In the genomic region with DNA sequence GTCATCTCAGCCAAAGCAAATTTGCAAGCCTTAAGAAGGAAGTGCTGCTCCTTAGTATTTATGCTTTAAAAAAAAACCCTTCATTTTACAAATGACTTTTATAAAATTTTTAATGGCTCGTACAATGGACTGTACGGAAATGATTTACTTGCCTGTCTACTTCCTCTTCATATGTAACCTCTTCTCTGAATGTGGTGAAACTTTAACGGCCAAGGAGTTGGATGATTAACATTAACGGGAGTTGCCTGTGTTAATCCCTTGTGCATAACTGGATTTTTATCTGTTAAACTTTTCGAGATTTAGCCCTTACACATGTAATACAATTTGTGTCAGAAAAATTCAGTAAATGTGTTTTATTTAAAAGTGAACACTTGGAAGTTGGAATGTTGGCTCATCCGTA, we compare ENCODE assay signal across 30 cellular contexts.
"Had no signal": no experiment of that assay in that cellular context is flagged by ENCODE, and none has a peak within 500 bp of the region (broad histone marks: within the 10 kb centered on the region; RNA-seq: fewer than 3 reads in every experiment).

No MANE protein-coding gene starts in this region.

- H3K4me3 ChIP-seq: dorsolateral prefrontal cortex, esophagus muscularis mucosa, gastroesophageal sphincter, heart right ventricle, left lung, prostate gland, sigmoid colon, spleen, testis, tibial nerve, upper lobe of left lung had no signal

- H3K27ac ChIP-seq: dorsolateral prefrontal cortex, esophagus muscularis mucosa, foreskin keratinocyte, gastroesophageal sphincter, heart right ventricle, left lung, prostate gland, sigmoid colon, spleen, testis, tibial nerve, upper lobe of left lung had no signal

- DNase-seq: cerebellar nuclear complex; dorsolateral prefrontal cortex; effector CD8-positive, alpha-beta T cell; endodermal cell; foreskin keratinocyte; glutamatergic neuron; heart right ventricle; hippocampal formation; left lung; mesendoderm; midbrain; naive thymus-derived CD4-positive, alpha-beta T cell; nephron progenitor cell; nucleus accumbens; right cardiac atrium; sigmoid colon; spleen; stimulated activated CD4-positive, alpha-beta T cell treated with anti-CD3 and anti-CD28 coated beads, Interleukin-4, amount 100 ng/mL, for 4 hours; stimulated activated naive CD8-positive, alpha-beta T cell treated with anti-CD3 and anti-CD28 coated beads, Interleukin-15, Interleukin-2, amounts not matched to agents 100 U/mL and 50 U/mL, for 24 hours; substantia nigra; testis; upper lobe of left lung had no signal

- H3K4me1 ChIP-seq: esophagus muscularis mucosa, foreskin keratinocyte, gastroesophageal sphincter, heart right ventricle, left lung, prostate gland, sigmoid colon, spleen, testis, tibial nerve, upper lobe of left lung had no signal

- FAIRE-seq: colon, endothelial cell of umbilical vein, islet of Langerhans, urothelium cell line had no signal

- H3K9me3 ChIP-seq: esophagus muscularis mucosa, gastroesophageal sphincter, prostate gland, sigmoid colon, testis, tibial nerve, upper lobe of left lung had no signal

- H3K27me3 ChIP-seq: dorsolateral prefrontal cortex, esophagus muscularis mucosa, foreskin keratinocyte, gastroesophageal sphincter, heart right ventricle, left lung, sigmoid colon, testis, tibial nerve, upper lobe of left lung had no signal

- H3K36me3 ChIP-seq: esophagus muscularis mucosa, gastroesophageal sphincter, heart right ventricle, left lung, prostate gland, sigmoid colon, spleen, tibial nerve, upper lobe of left lung had no signal
